Comparison of ENCODE assay signal across 15 cellular contexts in genomic region chr22:20547029-20547428, GRCh38. TPM values are rescaled to one million over a fixed set of nuclear protein-coding genes. Genes with fewer than 3 reads are reported as not detected.
DNase-seq lines count a peak whose midpoint lies in the region; ATAC-seq and TF ChIP-seq lines count a peak whose summit lies in the region.
"Had no signal": no experiment of that assay in that cellular context is flagged by ENCODE, and none has a peak within 500 bp of the region (broad histone marks: within the 10 kb centered on the region; RNA-seq: fewer than 3 reads in every experiment).

No MANE protein-coding gene starts in this region.

- H3K9me3 ChIP-seq in adipocyte (ENCODE audit: control insufficient read depth, low read length), result no peaks in the 10 kb centered on the region
- no peaks in the 10 kb centered on the region for H3K9me3 ChIP-seq in naive thymus-derived CD4-positive, alpha-beta T cell (ENCODE audit: control insufficient read depth in 2 of 3, low read length in 3 of 3)

- H3K4me1 Mint-ChIP-seq in natural killer cell, result peaks cover 59 to 67% of the 10 kb centered on the region in 2 donors
- peaks cover 50 to 62% of the 10 kb centered on the region in 2 donors for H3K4me1 Mint-ChIP-seq in natural killer cell treated with Interleukin-12 subunit alpha and Interleukin-12 subunit beta and Interleukin-15 and Interleukin-18, amount 100 ng/mL, for 72 hours (ENCODE audit: low read depth in 2 of 2)
- H3K4me1 Mint-ChIP-seq in naive thymus-derived CD4-positive, alpha-beta T cell, result peaks cover 47 to 91% (median 82%) of the 10 kb centered on the region in 7 donors

- H3K4me3 Mint-ChIP-seq in natural killer cell, result no peak overlapping the region
- H3K4me3 Mint-ChIP-seq in natural killer cell treated with Interleukin-12 subunit alpha and Interleukin-12 subunit beta and Interleukin-15 and Interleukin-18, amount 100 ng/mL, for 72 hours, result no peak overlapping the region
- peak overlapping the region in 1 of 10 donors; percentile 17 for H3K4me3 Mint-ChIP-seq in naive thymus-derived CD4-positive, alpha-beta T cell

- ATAC-seq in natural killer cell, result no peak
- no peak for ATAC-seq in natural killer cell treated with Interleukin-12 subunit alpha and Interleukin-12 subunit beta and Interleukin-15 and Interleukin-18, amount 100 ng/mL, for 72 hours
- no peak for ATAC-seq in naive thymus-derived CD4-positive, alpha-beta T cell
- ATAC-seq in GM21717 (IDR thresholded peaks at IDR 0.05; ENCODE audit: unreplicated experiment), result no peak
- ATAC-seq in left colon, result no peak

- intact Hi-C loops in natural killer cell (cut with micrococcal nuclease) (loop anchor here (5.0 kb wide), 1 partner anchor 35 kb away; no protein-coding TSS in a partner anchor), left colon (cut with DNase I, micrococcal nuclease) (no loop called here)
- intact Hi-C loops in naive thymus-derived CD4-positive, alpha-beta T cell (cut with micrococcal nuclease), result no loop called here

- CTCF ChIA-PET in naive thymus-derived CD4-positive, alpha-beta T cell (lab: Charles Lee), result interaction anchor here (1.0 to 16.7 kb wide), 4 partner anchors 10 to 83 kb away, joined by 3 to 229 read pairs (median 4); no protein-coding TSS in a partner anchor

- no peak overlapping the region for H3K4me3 ChIP-seq in adipocyte (ENCODE audit: low read length)
- no peak overlapping the region for H3K4me3 ChIP-seq in naive thymus-derived CD4-positive, alpha-beta T cell (ENCODE audit: low read length)

- TF ChIP-seq CTCF in natural killer cell (IDR thresholded peaks at IDR 0.05), result no peak

- H3K36me3 ChIP-seq in adipocyte (ENCODE audit: control insufficient read depth, insufficient read depth, low read length, severe bottlenecking), result peaks cover 25% of the 10 kb centered on the region
- peaks cover 0 to 10% (median 0%) of the 10 kb centered on the region in 3 experiments for H3K36me3 ChIP-seq in naive thymus-derived CD4-positive, alpha-beta T cell (ENCODE audit: control insufficient read depth in 2 of 3, insufficient read depth in 3 of 3, low read length in 3 of 3)

- no peak for DNase-seq in natural killer cell
- no peak for DNase-seq in natural killer cell treated with Interleukin-12 subunit alpha and Interleukin-12 subunit beta and Interleukin-15 and Interleukin-18, amount 100 ng/mL, for 72 hours (ENCODE audit: low spot score)
- no peak for DNase-seq in adipocyte (ENCODE audit: low read depth)
- DNase-seq in naive thymus-derived CD4-positive, alpha-beta T cell, result no peak
- DNase-seq in left colon, result no peak
- no peak for DNase-seq in kidney glomerular epithelial cell (lab: John Stamatoyannopoulos, UW)
- DNase-seq: AML-193; DMS79; NCI-H1417; NCI-H1930; NCI-H2171; NCI-H446 treated with DMSO at 0.1 percent for 48 hours; NK-92 treated with Interleukin-12 subunit alpha and Interleukin-12 subunit beta, amount 100 ng/mL, for 24 hours; SHP77 treated with DMSO at 0.1 percent for 48 hours had no signal

- peaks cover 52% of the 10 kb centered on the region for H3K4me1 ChIP-seq in adipocyte (ENCODE audit: control insufficient read depth, insufficient read depth, low read length)
- H3K4me1 ChIP-seq in naive thymus-derived CD4-positive, alpha-beta T cell (ENCODE audit: control insufficient read depth in 2 of 2, insufficient read depth in 2 of 2, low read length in 2 of 2), result peaks cover 52 to 76% of the 10 kb centered on the region in 2 donors

- no peaks in the 10 kb centered on the region for H3K27me3 Mint-ChIP-seq in natural killer cell (ENCODE audit: low read depth in 2 of 2)
- no peaks in the 10 kb centered on the region for H3K27me3 Mint-ChIP-seq in natural killer cell treated with Interleukin-12 subunit alpha and Interleukin-12 subunit beta and Interleukin-15 and Interleukin-18, amount 100 ng/mL, for 72 hours
- no peaks in the 10 kb centered on the region for H3K27me3 Mint-ChIP-seq in naive thymus-derived CD4-positive, alpha-beta T cell

- H3K9me3 Mint-ChIP-seq in natural killer cell, result no peaks in the 10 kb centered on the region
- no peaks in the 10 kb centered on the region for H3K9me3 Mint-ChIP-seq in natural killer cell treated with Interleukin-12 subunit alpha and Interleukin-12 subunit beta and Interleukin-15 and Interleukin-18, amount 100 ng/mL, for 72 hours
- H3K9me3 Mint-ChIP-seq in naive thymus-derived CD4-positive, alpha-beta T cell, result peaks cover 0 to 2% (median 0%) of the 10 kb centered on the region in 11 donors

- POLR2A ChIA-PET in naive thymus-derived CD4-positive, alpha-beta T cell (lab: Charles Lee), result interaction anchor here (0.9 to 25.8 kb wide), 4 partner anchors 16 to 49 kb away, joined by 3 to 738 read pairs (median 34); partner anchors contain the start of gene MED15

- peak overlapping the region; percentile 48 for H3K9ac ChIP-seq in adipocyte (ENCODE audit: low read length)

- no peaks in the 10 kb centered on the region for H3K36me3 Mint-ChIP-seq in natural killer cell
- H3K36me3 Mint-ChIP-seq in natural killer cell treated with Interleukin-12 subunit alpha and Interleukin-12 subunit beta and Interleukin-15 and Interleukin-18, amount 100 ng/mL, for 72 hours, result peaks cover 10% of the 10 kb centered on the region
- H3K36me3 Mint-ChIP-seq in naive thymus-derived CD4-positive, alpha-beta T cell, result peaks cover under 1 to 39% (median 27%) of the 10 kb centered on the region in 5 donors

- H3K27ac ChIP-seq in naive thymus-derived CD4-positive, alpha-beta T cell (ENCODE audit: low read depth, low read length), result no peak overlapping the region

- peak overlapping the region; percentile 82 to 92 for H3K27ac Mint-ChIP-seq in natural killer cell
- no peak overlapping the region for H3K27ac Mint-ChIP-seq in natural killer cell treated with Interleukin-12 subunit alpha and Interleukin-12 subunit beta and Interleukin-15 and Interleukin-18, amount 100 ng/mL, for 72 hours
- H3K27ac Mint-ChIP-seq in naive thymus-derived CD4-positive, alpha-beta T cell, result peak overlapping the region in 6 of 9 donors; percentile 52 to 94 (median 78)

- no peaks in the 10 kb centered on the region for H3K27me3 ChIP-seq in adipocyte (replicated peaks; ENCODE audit: control insufficient read depth, insufficient read depth, low read length)
- no peaks in the 10 kb centered on the region for H3K27me3 ChIP-seq in naive thymus-derived CD4-positive, alpha-beta T cell (ENCODE audit: control insufficient read depth in 2 of 2, insufficient read depth in 2 of 2, low read length in 2 of 2)

RNA-seq across cellular contexts. Expression of gene MED15, which starts 39.6 kb away (rescaled TPM):
- total RNA-seq in natural killer cell, result 100 to 1,000 TPM; 269 to 291 (median 270) TPM
- total RNA-seq in natural killer cell treated with Interleukin-12 subunit alpha and Interleukin-12 subunit beta and Interleukin-15 and Interleukin-18, amount 100 ng/mL, for 72 hours, result 100 to 1,000 TPM; 171 to 178 TPM
- 100 to 1,000 TPM; 169 to 235 (median 201) TPM for total RNA-seq in naive thymus-derived CD4-positive, alpha-beta T cell
- 10 to 100 TPM; 24.3 to 76.6 TPM for polyA plus RNA-seq in naive thymus-derived CD4-positive, alpha-beta T cell
- total RNA-seq in left colon, result 10 to 100 TPM; 85.3 to 91.2 TPM

RNA-seq across cellular contexts. Expression of gene KLHL22, which starts 51.4 kb away (rescaled TPM):
- 10 to 100 TPM; 26.5 to 53.0 (median 31.0) TPM for total RNA-seq in natural killer cell
- total RNA-seq in natural killer cell treated with Interleukin-12 subunit alpha and Interleukin-12 subunit beta and Interleukin-15 and Interleukin-18, amount 100 ng/mL, for 72 hours, result 10 to 100 TPM; 15.9 to 21.0 TPM
- 10 to 100 TPM; 31.1 to 71.3 (median 42.0) TPM for total RNA-seq in naive thymus-derived CD4-positive, alpha-beta T cell
- 10 to 100 TPM; 20.6 to 26.2 TPM for polyA plus RNA-seq in naive thymus-derived CD4-positive, alpha-beta T cell
- 10 to 100 TPM; 12.3 to 14.2 TPM for total RNA-seq in left colon

Comparison
In these comparisons a context has a peak if more than half of its experiments do, and no peak if none do; other contexts are left out.
1. H3K27ac Mint-ChIP-seq: peak in natural killer cell (2 of 2) and naive thymus-derived CD4-positive, alpha-beta T cell (6 of 9); none in natural killer cell treated with Interleukin-12 subunit alpha and Interleukin-12 subunit beta and Interleukin-15 and Interleukin-18, amount 100 ng/mL, for 72 hours (0 of 2).